8 cellular contexts compared by ENCODE assay signal in genomic region chr16:67246945-67247697, GRCh38. TPM values are rescaled to one million over a fixed set of nuclear protein-coding genes. Genes with fewer than 3 reads are reported as not detected.
DNase-seq lines count a peak whose midpoint lies in the region; ATAC-seq and TF ChIP-seq lines count a peak whose summit lies in the region.

Gene FHOD1, minus strand, starts transcription at chr16:67247481. Its CDS starts 71 bp downstream, at chr16:67247410.

- H3K27ac Mint-ChIP-seq in type B pancreatic cell, result peak within 1 kb of the TSS; percentile 89

- TF ChIP-seq POLR2A in GM15510 (IDR thresholded peaks at IDR 0.05; ENCODE audit: borderline replicate concordance, extremely low read depth, insufficient read length) (peak; percentile 87), adrenal gland (IDR thresholded peaks at IDR 0.05) (peak; percentile 89 to 98)

- peak; percentile 47 for ATAC-seq in HG02884 (IDR thresholded peaks at IDR 0.05; ENCODE audit: unreplicated experiment)

- peak within 1 kb of the TSS; percentile 84 for H3K4me3 Mint-ChIP-seq in type B pancreatic cell

- peak within 1 kb of the TSS; percentile 62 to 89 (median 84) for H3K4me3 ChIP-seq in adrenal gland

- H3K36me3 ChIP-seq in adrenal gland (replicated peaks in 1 of 2), result no peaks in the 10 kb centered on the region

- TF ChIP-seq CTCF in adrenal gland (IDR thresholded peaks at IDR 0.05) (peak in 1 of 6 experiments; percentile 33), type B pancreatic cell (conservative IDR thresholded peaks at IDR 0.05) (peak; percentile 40)

- peak within 1 kb of the TSS; percentile 83 to 94 (median 85) for H3K27ac ChIP-seq in adrenal gland

- H3K9me3 ChIP-seq in adrenal gland (replicated peaks in 1 of 3), result no peaks in the 10 kb centered on the region

- H3K27me3 ChIP-seq in adrenal gland, result peaks cover 5% of the 10 kb centered on the region

- H3K4me1 Mint-ChIP-seq in type B pancreatic cell (ENCODE audit: unreplicated experiment), result peaks cover 26% of the 10 kb centered on the region

- H3K36me3 Mint-ChIP-seq in type B pancreatic cell, result no peaks in the 10 kb centered on the region

- H3K4me1 ChIP-seq in adrenal gland (replicated peaks in 1 of 2), result peaks cover 47 to 55% of the 10 kb centered on the region in 2 donors

- intact Hi-C loops in T-helper 1 cell treated with Interleukin-12 subunit alpha and Interleukin-12 subunit beta and Interleukin-4 antibody, amounts not matched to agents 30 ng/mL and 1 ng/mL, for 36 hours (cut with micrococcal nuclease), result loop anchor here (1.0 to 5.0 kb wide), 11 partner anchors 20 to 550 kb away; partner anchors contain the start of genes C16orf86, CBFB, CMTM4 and CTCF
- intact Hi-C loops in adrenal gland (cut with DNase I) (no loop called here), cardiac septum (cut with DNase I) (loop anchor here (1.0 to 5.0 kb wide), 2 partner anchors 21 to 270 kb away; no protein-coding TSS in a partner anchor), posterior cingulate gyrus (cut with DNase I) (no loop called here)

- DNase-seq in NCI-H1694 (lab: John Stamatoyannopoulos, UW) (peak; percentile 49), adrenal gland (peak; percentile 97 to 99 (median 98)), cardiac septum (ENCODE audit: low spot score) (peak; percentile 100), posterior cingulate gyrus (peak; percentile 89 to 99 (median 96)), type B pancreatic cell (ENCODE audit: extremely low spot score, unreplicated experiment) (peak; percentile 97)

- WGBS in adrenal gland, 4 donors, result 0 to 1% (median 0%) methylated on average over 26 to 66 of the region's 66 CpGs

- H3K9me3 Mint-ChIP-seq in type B pancreatic cell, result no peaks in the 10 kb centered on the region

- peaks cover 36% of the 10 kb centered on the region for H3K27me3 Mint-ChIP-seq in type B pancreatic cell

RNA-seq across cellular contexts. Expression of gene FHOD1, which starts in this region (rescaled TPM):
- 104 and 106 TPM in 2 replicates for total RNA-seq in T-helper 1 cell treated with Interleukin-12 subunit alpha and Interleukin-12 subunit beta and Interleukin-4 antibody, amounts not matched to agents 30 ng/mL and 1 ng/mL, for 36 hours
- total RNA-seq in adrenal gland (10 to 100 TPM; 34.3 to 86.3 (median 45.5) TPM), cardiac septum (33.4 TPM), type B pancreatic cell (ENCODE audit: low replicate concordance) (15.2 and 34.7 TPM in 2 replicates)
- 100 to 1,000 TPM in 1 of 3 donors, 10 to 100 TPM in 2; 16.6 to 148 (median 96.4) TPM for polyA plus RNA-seq in adrenal gland

Comparison
In these comparisons a context has a peak if more than half of its experiments do, and no peak if none do; other contexts are left out.
1. Peak in every context shown above with its lines: DNase-seq, ATAC-seq, H3K4me3 ChIP-seq and H3K27ac ChIP-seq.
2. DNase-seq: peak in every context shown above with its lines; median percentile 100 in cardiac septum; 98 in adrenal gland; 97 in type B pancreatic cell; 96 in posterior cingulate gyrus; 49 in NCI-H1694.
3. intact Hi-C loops: an anchor here in T-helper 1 cell treated with Interleukin-12 subunit alpha and Interleukin-12 subunit beta and Interleukin-4 antibody, amounts not matched to agents 30 ng/mL and 1 ng/mL, for 36 hours (1.0 to 5.0 kb wide) and cardiac septum (1.0 to 5.0 kb wide); none called in adrenal gland and posterior cingulate gyrus.